31 cellular contexts compared by ENCODE assay signal in genomic region chr5:116865651-116866050, GRCh38.
DNase-seq lines count a peak whose midpoint lies in the region; ATAC-seq, FAIRE-seq and TF ChIP-seq lines count a peak whose summit lies in the region.
"Had no signal": no experiment of that assay in that cellular context is flagged by ENCODE, and none has a peak within 500 bp of the region (broad histone marks: within the 10 kb centered on the region; RNA-seq: fewer than 3 reads in every experiment).

No MANE protein-coding gene starts in this region.

- H4K5ac ChIP-seq in H1 (ENCODE audit: insufficient read length, low read depth, low read length): peak overlapping the region; percentile 99
- no peak overlapping the region for H4K5ac ChIP-seq in mesendoderm (ENCODE audit: low read length)

- in situ Hi-C loops in HepG2 (cut with HindIII; ENCODE audit: extremely low pct_ligation_motif_present, low pct_unique_long_range_greater_than_20kb): loop anchor here (10.0 kb wide), 1 partner anchor 101 kb away; no protein-coding TSS in a partner anchor

- no peaks in the 10 kb centered on the region for H3K4me1 Mint-ChIP-seq in effector memory CD8-positive, alpha-beta T cell (ENCODE audit: low read depth in 2 of 2)
- H3K4me1 Mint-ChIP-seq: B cell, IgD-negative memory B cell had no signal

- FAIRE-seq in HepG2 (lab: Jason Lieb, UNC) (no peak), H1 (lab: Jason Lieb, UNC) (no peak)
- FAIRE-seq: G401.6, GM12878 had no signal

- TF ChIP-seq CTCF in HepG2 (CRISPR knock-in tag; IDR thresholded peaks at IDR 0.05) (no peak), right lobe of liver (IDR thresholded peaks at IDR 0.05) (no peak), H1 (IDR thresholded peaks at IDR 0.05; ENCODE audit: control extremely low read depth in 1 of 3, insufficient read depth in 1 of 3, low read depth in 1 of 3, low read length in 3 of 3) (no peak), GM10266 (IDR thresholded peaks at IDR 0.05; ENCODE audit: control insufficient read depth, insufficient read depth, low read depth, missing control alignments) (no peak)

- intact Hi-C loops in HepG2 (cut with micrococcal nuclease; ENCODE audit: unreplicated experiment): loop anchor here (10.0 kb wide), 2 partner anchors 101 to 211 kb away; no protein-coding TSS in a partner anchor
- intact Hi-C loops in right lobe of liver (cut with DNase I): no loop called here

- no peak overlapping the region for H3K4ac ChIP-seq in H1 (replicated peaks; ENCODE audit: insufficient read length, low read depth, low read length)
- H3K4ac ChIP-seq in mesendoderm (ENCODE audit: low read depth, low read length): peak overlapping the region; percentile 90

- no TSS peak for BruUV-seq in HepG2 (replicated peaks; lab: Mats Ljungman, UMichigan)

- TF ChIP-seq EP300 in HepG2 (IDR thresholded peaks at IDR 0.05; ENCODE audit: low read depth in 2 of 2, low read length in 2 of 2) (no peak), HepG2 (CRISPR knock-in tag; IDR thresholded peaks at IDR 0.05; ENCODE audit: borderline replicate concordance) (no peak), H1 (IDR thresholded peaks at IDR 0.05; ENCODE audit: borderline replicate concordance in 1 of 2, low read depth in 2 of 2, low read length in 2 of 2) (no peak)

- H3K27me3 Mint-ChIP-seq in effector memory CD8-positive, alpha-beta T cell: no peaks in the 10 kb centered on the region

- H3K79me2 ChIP-seq in HepG2 (ENCODE audit: insufficient read depth, low read length): no peaks in the 10 kb centered on the region
- no peaks in the 10 kb centered on the region for H3K79me2 ChIP-seq in H1 (ENCODE audit: control insufficient read depth in 1 of 2, insufficient read depth in 2 of 2, low read length in 2 of 2)
- no peaks in the 10 kb centered on the region for H3K79me2 ChIP-seq in mesendoderm (ENCODE audit: control insufficient read depth, insufficient read depth, low read length)

- no peaks in the 10 kb centered on the region for H4K20me1 ChIP-seq in HepG2 (ENCODE audit: insufficient read depth, low read length)
- H4K20me1 ChIP-seq in H1 (replicated peaks in 1 of 2; ENCODE audit: control insufficient read depth in 1 of 2, insufficient read depth in 2 of 2, low read length in 2 of 2): no peaks in the 10 kb centered on the region

- peaks cover 0 to 9% of the 10 kb centered on the region in 2 donors for H3K9me3 Mint-ChIP-seq in effector memory CD8-positive, alpha-beta T cell

- H2BK120ac ChIP-seq in H1 (replicated peaks; ENCODE audit: low read depth, low read length) (peak overlapping the region; percentile 49), mesendoderm (ENCODE audit: low read depth, low read length) (peak overlapping the region; percentile 78)

- peak overlapping the region; percentile 68; the same call in 1 of the 2 replicates for H2AK5ac ChIP-seq in H1 (ENCODE audit: low read depth, low read length)
- no peak overlapping the region for H2AK5ac ChIP-seq in mesendoderm (ENCODE audit: low read length)

- H3K27ac Mint-ChIP-seq in effector memory CD8-positive, alpha-beta T cell: no peak overlapping the region
- H3K27ac Mint-ChIP-seq: B cell; CD8-positive, alpha-beta T cell; HFFc6; IgD-negative memory B cell had no signal

- no peak overlapping the region for H3K4me3 Mint-ChIP-seq in effector memory CD8-positive, alpha-beta T cell
- H3K4me3 Mint-ChIP-seq: B cell; CD8-positive, alpha-beta T cell; HFFc6; IgD-negative memory B cell had no signal

- H3K27ac ChIP-seq in HepG2 (ENCODE audit: extremely low read length, insufficient read depth, low read length): peak overlapping the region; percentile 99
- no peak overlapping the region for H3K27ac ChIP-seq in right lobe of liver
- H3K27ac ChIP-seq in H1 (ENCODE audit: low read depth, low read length): no peak overlapping the region; the same call in 1 of the 2 replicates
- peak overlapping the region; percentile 90 for H3K27ac ChIP-seq in mesendoderm (ENCODE audit: low read depth, low read length)
- H3K27ac ChIP-seq: 22Rv1, C4-2B, KMS-11, RWPE1 had no signal

- H3K18ac ChIP-seq in H1 (ENCODE audit: extremely low read depth, low read length) (peak overlapping the region; percentile 81), mesendoderm (ENCODE audit: low read length) (peak overlapping the region; percentile 69)

- H3K79me1 ChIP-seq in H1 (ENCODE audit: low read depth, low read length) (no peaks in the 10 kb centered on the region), mesendoderm (ENCODE audit: low read length) (no peaks in the 10 kb centered on the region)

- peak overlapping the region; percentile 37 for H4K91ac ChIP-seq in H1 (replicated peaks; ENCODE audit: insufficient read length, low read length)

- H3K9me3 ChIP-seq in HepG2 (ENCODE audit: low read length) (peaks cover 6% of the 10 kb centered on the region; the same call in 1 of the 2 replicates), right lobe of liver (no peaks in the 10 kb centered on the region), H1 (ENCODE audit: insufficient read depth in 2 of 2, low read depth in 1 of 2, low read length in 1 of 2) (0 out of 4 replicates have a peak, but pooled peaks cover 0 to 2% of the 10 kb centered on the region in 2 experiments)
- H3K9me3 ChIP-seq: Caco-2, SK-N-SH had no signal

- TF ChIP-seq RAD21 in HepG2 (CRISPR knock-in tag; IDR thresholded peaks at IDR 0.05) (no peak), H1 (IDR thresholded peaks at IDR 0.05 in 1 of 2, conservative IDR thresholded peaks at IDR 0.05 in 1 of 2; ENCODE audit: low read depth in 2 of 2, low read length in 2 of 2) (peak in 1 of 2 experiments; percentile 18; a peak in 1 of 4 replicates)

- H2BK20ac ChIP-seq in H1 (ENCODE audit: low read length): peak overlapping the region; percentile 96; the same call in 1 of the 2 replicates

- ATAC-seq in HepG2 (no peak), right lobe of liver (no peak)
- ATAC-seq in effector memory CD8-positive, alpha-beta T cell (replicated peaks): no peak
- ATAC-seq: CD8-positive, alpha-beta T cell; GM12878; Panc1 had no signal

- no peak overlapping the region for H3K4me3 ChIP-seq in HepG2 (replicated peaks in 1 of 3; ENCODE audit: insufficient read depth in 1 of 3, low read depth in 2 of 3, low read length in 3 of 3)
- no peak overlapping the region for H3K4me3 ChIP-seq in right lobe of liver
- H3K4me3 ChIP-seq in H1 (ENCODE audit: extremely low read depth in 1 of 4, insufficient read depth in 2 of 4, low read depth in 3 of 4, low read length in 4 of 4): peak overlapping the region in 1 of 4 experiments; percentile 13; a peak in 1 of 8 replicates
- no peak overlapping the region for H3K4me3 ChIP-seq in mesendoderm (ENCODE audit: low read length)
- H3K4me3 ChIP-seq: GM12878 had no signal

- H3K9ac ChIP-seq in HepG2 (ENCODE audit: insufficient read depth, low read depth, low read length) (no peak overlapping the region; the same call in 1 of the 2 replicates), H1 (replicated peaks in 1 of 4; ENCODE audit: extremely low read depth in 1 of 4, low read depth in 3 of 4, low read length in 3 of 4) (no peak overlapping the region), mesendoderm (ENCODE audit: low read length) (no peak overlapping the region)
- H3K9ac ChIP-seq: KMS-11, SK-N-SH had no signal

- H2BK12ac ChIP-seq in H1 (ENCODE audit: low read depth, low read length): peak overlapping the region; percentile 86

- H3K4me1 ChIP-seq in HepG2 (ENCODE audit: insufficient read depth, low read length) (peaks cover 62% of the 10 kb centered on the region), right lobe of liver (peaks cover 0 to 3% (median 0%) of the 10 kb centered on the region in 4 donors), H1 (replicated peaks in 1 of 4; ENCODE audit: control insufficient read depth in 3 of 4, insufficient read depth in 4 of 4, low read length in 3 of 4) (peaks cover 8 to 30% (median 18%) of the 10 kb centered on the region in 4 experiments), mesendoderm (ENCODE audit: control insufficient read depth, low read depth, low read length) (peaks cover 3% of the 10 kb centered on the region)

- H3K23me2 ChIP-seq in H1 (ENCODE audit: low read depth, low read length): no peaks in the 10 kb centered on the region; the same call in 1 of the 2 replicates

- H3K4me2 ChIP-seq in HepG2 (ENCODE audit: low read depth, low read length): no peak overlapping the region
- H3K4me2 ChIP-seq in H1 (ENCODE audit: insufficient read depth in 1 of 2, low read depth in 2 of 2, low read length in 2 of 2): peak overlapping the region in 1 of 2 experiments; percentile 8; a peak in 2 of 4 replicates
- H3K4me2 ChIP-seq in mesendoderm (ENCODE audit: low read length): no peak overlapping the region
- H3K4me2 ChIP-seq: KMS-11, SK-N-SH had no signal

- H2BK15ac ChIP-seq in H1 (ENCODE audit: low read length) (no peak overlapping the region), mesendoderm (replicated peaks; ENCODE audit: low read depth) (no peak overlapping the region)

- POLR2A ChIA-PET in HepG2 (lab: Yijun Ruan, JAX): no interaction called here
- POLR2A ChIA-PET in H1 (lab: Charles Lee; ENCODE audit: partially characterized antibody): interaction anchor here (0.7 to 2.6 kb wide), 2 partner anchors 190 to 290 kb away, joined by 5 to 19 read pairs; partner anchors contain the start of gene SEMA6A

- no peak for DNase-seq in HepG2 (ENCODE audit: low spot score)
- no peak for DNase-seq in right lobe of liver
- DNase-seq in H1 (ENCODE audit: low read depth in 1 of 2, low spot score in 2 of 2): no peak
- peak; percentile 41 for DNase-seq in mesendoderm
- DNase-seq in superior temporal gyrus (ENCODE audit: extremely low spot score): no peak
- DNase-seq in GM10266 (ENCODE audit: extremely low spot score): no peak
- no peak for DNase-seq in effector memory CD8-positive, alpha-beta T cell
- DNase-seq: Caco-2; CD8-positive, alpha-beta T cell; H7; HFFc6; MM.1S; NCI-H1048; NCI-H1417; NCI-H1694; NCI-H2029 treated with DMSO at 0.1 percent for 48 hours; NCI-H2171; NCI-H226; NCI-H510A; NCI-H69; SHP77 treated with DMSO at 0.1 percent for 48 hours; SK-N-SH had no signal

- H3K27me3 ChIP-seq in HepG2 (ENCODE audit: control insufficient read depth in 1 of 2, insufficient read depth in 2 of 2, low read length in 2 of 2) (no peaks in the 10 kb centered on the region), right lobe of liver (no peaks in the 10 kb centered on the region), H1 (replicated peaks in 1 of 4; ENCODE audit: control insufficient read depth in 3 of 4, extremely low read depth in 1 of 4, insufficient read depth in 3 of 4, low read length in 3 of 4) (no peaks in the 10 kb centered on the region), mesendoderm (ENCODE audit: insufficient read depth, low read length, poor library complexity) (no peaks in the 10 kb centered on the region)

- CTCF ChIA-PET in HepG2 (lab: Yijun Ruan, JAX; ENCODE audit: low intra/inter-chr PET ratio, low total read pairs) (no interaction called here), H1 (lab: Charles Lee; ENCODE audit: partially characterized antibody) (interaction anchor here (0.7 to 1.9 kb wide), 6 partner anchors 28 to 269 kb away, joined by 3 to 5 read pairs (median 4); no protein-coding TSS in a partner anchor)

- no peak overlapping the region for H4K8ac ChIP-seq in H1 (ENCODE audit: extremely low read depth, insufficient read depth, low read length)
- no peak overlapping the region for H4K8ac ChIP-seq in mesendoderm (ENCODE audit: low read depth, low read length)

- no peak overlapping the region for H3K56ac ChIP-seq in H1 (replicated peaks; ENCODE audit: insufficient read length, low read depth, low read length)
- peak overlapping the region; percentile 73 for H3K56ac ChIP-seq in mesendoderm (ENCODE audit: low read length)

- 93% methylated on average over 2 of the region's 2 CpGs for WGBS in HepG2 (ENCODE audit: low lambda C conversion rate)
- 75% methylated on average over 2 of the region's 2 CpGs for WGBS in right lobe of liver (ENCODE audit: insufficient coverage, low coverage, low lambda C conversion rate, missing lambda C conversion rate)
- 9% methylated on average over 2 of the region's 2 CpGs; no CpG with 5 or more reads in 1 of the 2 experiments for WGBS in H1 (ENCODE audit: extremely low coverage in 1 of 2, insufficient coverage in 1 of 2, insufficient read length in 1 of 2, insufficient replicate concordance in 2 of 2, low coverage in 1 of 2, low lambda C conversion rate in 2 of 2, missing lambda C conversion rate in 1 of 2), 2 experiments
- WGBS in mesendoderm (ENCODE audit: extremely low coverage, insufficient coverage, low lambda C conversion rate): no CpG with 5 or more reads among the region's 2 CpGs

- H2BK5ac ChIP-seq in H1 (ENCODE audit: low read depth, low read length) (peak overlapping the region; percentile 86), mesendoderm (ENCODE audit: low read length) (peak overlapping the region; percentile 66)

- H3K36me3 Mint-ChIP-seq in effector memory CD8-positive, alpha-beta T cell (ENCODE audit: insufficient read depth): no peaks in the 10 kb centered on the region
- H3K36me3 Mint-ChIP-seq: CD8-positive, alpha-beta T cell; IgD-negative memory B cell had no signal

- H3K36me3 ChIP-seq in HepG2 (replicated peaks in 1 of 2; ENCODE audit: control insufficient read depth in 1 of 2, insufficient read depth in 2 of 2, low read length in 2 of 2): no peaks in the 10 kb centered on the region
- no peaks in the 10 kb centered on the region for H3K36me3 ChIP-seq in right lobe of liver
- H3K36me3 ChIP-seq in H1 (ENCODE audit: control insufficient read depth in 2 of 4, insufficient read depth in 4 of 4, low read length in 3 of 4): no peaks in the 10 kb centered on the region
- H3K36me3 ChIP-seq in mesendoderm (ENCODE audit: control insufficient read depth, insufficient read depth, low read length): no peaks in the 10 kb centered on the region

- TF ChIP-seq POLR2A in HepG2 (IDR thresholded peaks at IDR 0.05; ENCODE audit: insufficient read depth in 1 of 2, low read depth in 2 of 2, low read length in 2 of 2) (no peak), right lobe of liver (IDR thresholded peaks at IDR 0.05) (no peak), H1 (IDR thresholded peaks at IDR 0.05; ENCODE audit: control extremely low read depth in 1 of 2, low read depth in 2 of 2, low read length in 2 of 2) (no peak)

- no peak overlapping the region for H3K23ac ChIP-seq in H1 (ENCODE audit: insufficient read length)
- H3K23ac ChIP-seq in mesendoderm (ENCODE audit: low read length): no peak overlapping the region

- peak overlapping the region; percentile 15 for H2AFZ ChIP-seq in HepG2 (ENCODE audit: low read length)
- no peak overlapping the region for H2AFZ ChIP-seq in H1 (ENCODE audit: low read length)

- no peak overlapping the region for H3K14ac ChIP-seq in H1 (ENCODE audit: insufficient read length)

Comparison
In these comparisons a context has a peak if more than half of its experiments do, and no peak if none do; other contexts are left out.
1. H3K27ac ChIP-seq: peak in HepG2 (single experiment) and mesendoderm (single experiment); none in right lobe of liver (0 of 3) and H1 (single experiment).
2. Of the 41 proteins assayed by ChIP-seq in both HepG2 and H1: peak only in HepG2: none; only in H1: SP1 and YY1; in both: none; in neither: 38; mixed calls (peak in some experiments, not most) for 1.